In genomic region chr10:361203-362135, GRCh38 we compare ENCODE assay signal across 13 cellular contexts.
DNase-seq lines count a peak whose midpoint lies in the region; ATAC-seq, FAIRE-seq and TF ChIP-seq lines count a peak whose summit lies in the region.
"Had no signal": no experiment of that assay in that cellular context is flagged by ENCODE, and none has a peak within 500 bp of the region (broad histone marks: within the 10 kb centered on the region; RNA-seq: fewer than 3 reads in every experiment).

No MANE protein-coding gene starts in this region.

- H2AFZ ChIP-seq in OCI-LY1 (ENCODE audit: low read length): no peak overlapping the region

- no peak overlapping the region for H3K4me2 ChIP-seq in OCI-LY1 (ENCODE audit: low read length)

- H3K4me3 ChIP-seq in OCI-LY1 (ENCODE audit: low read depth, low read length, poor library complexity, severe bottlenecking) (no peak overlapping the region), spleen (no peak overlapping the region)
- H3K4me3 ChIP-seq: HAP-1, testis had no signal

- TF ChIP-seq CTCF in OCI-LY1 (IDR thresholded peaks at IDR 0.05; ENCODE audit: low read length) (no peak), spleen (IDR thresholded peaks at IDR 0.05 in 8 of 11, conservative IDR thresholded peaks at IDR 0.05 in 3 of 11) (no peak)

- no peak for ATAC-seq in esophagus mucosa

- TF ChIP-seq POLR2A in spleen (IDR thresholded peaks at IDR 0.05): no peak
- no peak for TF ChIP-seq POLR2A in GM12891 (IDR thresholded peaks at IDR 0.05; ENCODE audit: low read depth, low read length)

- 73 to 79% (median 75%) methylated on average over 23 of the region's 23 CpGs for WGBS in spleen, 5 donors

- no peak overlapping the region for H3K9ac ChIP-seq in OCI-LY1 (ENCODE audit: low read length)

- DNase-seq in NCI-H345 (lab: John Stamatoyannopoulos, UW): peak; percentile 35
- no peak for DNase-seq in NCI-H345 treated with DMSO at 0.1 percent for 48 hours (lab: John Stamatoyannopoulos, UW; ENCODE audit: unreplicated experiment)
- DNase-seq in left kidney (ENCODE audit: low read depth, low spot score): peak; percentile 92
- DNase-seq in spleen: peak; percentile 43
- no peak for DNase-seq in Kasumi-1 (lab: John Stamatoyannopoulos, UW)
- no peak for DNase-seq in GM12891 (ENCODE audit: insufficient read length, low spot score)
- DNase-seq: activated CD4-positive, alpha-beta T cell treated with anti-CD3 and anti-CD28 coated beads for 48 hours; SHP77; testis had no signal

- H3K36me3 ChIP-seq in OCI-LY1 (ENCODE audit: insufficient read depth, low read length) (peaks cover 95% of the 10 kb centered on the region), spleen (peaks cover 0 to 75% (median 7%) of the 10 kb centered on the region in 6 donors)

- H3K4me1 ChIP-seq in OCI-LY1 (ENCODE audit: insufficient read depth, low read length, severe bottlenecking) (peaks cover 83% of the 10 kb centered on the region), spleen (no peaks in the 10 kb centered on the region)
- H3K4me1 ChIP-seq: HAP-1, testis had no signal

- H3K27ac ChIP-seq in OCI-LY1 (ENCODE audit: low read depth, low read length, poor library complexity, severe bottlenecking): peak overlapping the region; percentile 88
- no peak overlapping the region for H3K27ac ChIP-seq in spleen
- H3K27ac ChIP-seq: testis had no signal

- H3K9me2 ChIP-seq in OCI-LY1 (ENCODE audit: low read depth, low read length): no peaks in the 10 kb centered on the region

- no peaks in the 10 kb centered on the region for H3K27me3 ChIP-seq in OCI-LY1 (ENCODE audit: insufficient read depth, low read length)
- H3K27me3 ChIP-seq in spleen (replicated peaks in 1 of 7): no peaks in the 10 kb centered on the region
- H3K27me3 ChIP-seq: testis had no signal

- no peaks in the 10 kb centered on the region for H3K9me3 ChIP-seq in OCI-LY1 (ENCODE audit: low read length)
- no peaks in the 10 kb centered on the region for H3K9me3 ChIP-seq in spleen
- H3K9me3 ChIP-seq: HAP-1, testis had no signal

- intact Hi-C loops in spleen (cut with DNase I; ENCODE audit: low total_unique reads): no loop called here

- no peak for FAIRE-seq in GM12891 (lab: Jason Lieb, UNC)
- FAIRE-seq: A204.1 had no signal

- H3K79me2 ChIP-seq in OCI-LY1 (ENCODE audit: insufficient read depth, low read length): no peaks in the 10 kb centered on the region

- H4K20me1 ChIP-seq in OCI-LY1 (ENCODE audit: insufficient read depth, low read length): no peaks in the 10 kb centered on the region

- no peaks in the 10 kb centered on the region for H3F3A ChIP-seq in OCI-LY1 (ENCODE audit: insufficient read depth, low read length)

TF ChIP-seq in GM12891, 5 proteins besides CTCF, POLR2A, EP300 and RAD21:
- TF ChIP-seq POU2F2 (IDR thresholded peaks at IDR 0.05; ENCODE audit: low read depth, low read length): no peak
- TF ChIP-seq PAX5 (IDR thresholded peaks at IDR 0.05; ENCODE audit: insufficient read depth, low read length, severe bottlenecking): no peak
- TF ChIP-seq SPI1 (IDR thresholded peaks at IDR 0.05; ENCODE audit: low read depth, low read length): no peak
- no peak for TF ChIP-seq POLR2AphosphoS5 (IDR thresholded peaks at IDR 0.05; ENCODE audit: low read depth, low read length)
- no peak for TF ChIP-seq TAF1 (IDR thresholded peaks at IDR 0.05; ENCODE audit: low read depth, low read length)

Comparison
In these comparisons a context has a peak if more than half of its experiments do, and no peak if none do; other contexts are left out.
1. DNase-seq: peak in NCI-H345 (single experiment), left kidney (single experiment) and spleen (single experiment); none in NCI-H345 treated with DMSO at 0.1 percent for 48 hours (single experiment), Kasumi-1 (0 of 2) and GM12891 (single experiment).